Comparison of ENCODE assay signal across 30 cellular contexts in genomic region chr1:219446288-219446687, GRCh38.
DNase-seq lines count a peak whose midpoint lies in the region; ATAC-seq and TF ChIP-seq lines count a peak whose summit lies in the region.
"Had no signal": no experiment of that assay in that cellular context is flagged by ENCODE, and none has a peak within 500 bp of the region (broad histone marks: within the 10 kb centered on the region; RNA-seq: fewer than 3 reads in every experiment).

No MANE protein-coding gene starts in this region.

- H3K27me3 ChIP-seq in tibial artery, result no peaks in the 10 kb centered on the region
- H3K27me3 ChIP-seq: BLaER1 treated with 17β-estradiol and CSF1 and Interleukin-3, amounts not matched to agents 10 nM and 100 nM; gastrocnemius medialis; pancreas; SJSA1 had no signal

- peaks cover 16% of the 10 kb centered on the region for H3K4me1 Mint-ChIP-seq in nephron progenitor cell
- H3K4me1 Mint-ChIP-seq: activated T-helper 17 cell treated with anti-CD3 and anti-CD28 coated beads, Interleukin-2, amount 50 U/mL, for 72 hours; natural killer cell had no signal

- POLR2A ChIA-PET in HEK293T (lab: Yijun Ruan, JAX), result no interaction called here

- peak; percentile 13 for DNase-seq in ELF-1 (ENCODE audit: low read depth, low spot score)
- DNase-seq in HEK293T (ENCODE audit: extremely low spot score), result peak; percentile 41
- no peak for DNase-seq in nephron progenitor cell
- no peak for DNase-seq in tibial artery
- DNase-seq in NCI-H1105 (lab: John Stamatoyannopoulos, UW), result no peak
- DNase-seq: activated CD4-positive, alpha-beta T cell treated with anti-CD3 and anti-CD28 coated beads for 1 hour; activated CD8-positive, alpha-beta T cell treated with anti-CD3 and anti-CD28 coated beads for 36 hours; aorta; Caco-2; central memory CD4-positive, alpha-beta T cell; gastrocnemius medialis; hypothalamus; natural killer cell; NCI-H146; NCI-H2107; NCI-H524 treated with DMSO at 0.1 percent for 48 hours; pancreas; right cardiac atrium; stimulated activated CD4-positive, alpha-beta T cell treated with anti-CD3 and anti-CD28 coated beads, Interleukin-2, amount 100 ng/mL, for 24 hours; trophoblast cell had no signal

- no peaks in the 10 kb centered on the region for H3K4me1 ChIP-seq in tibial artery
- H3K4me1 ChIP-seq: Caco-2, gastrocnemius medialis, SJSA1 had no signal

- H3K9me3 ChIP-seq in tibial artery, result no peaks in the 10 kb centered on the region
- H3K9me3 ChIP-seq: BLaER1 treated with 17β-estradiol and CSF1 and Interleukin-3, amounts not matched to agents 10 nM and 100 nM; Caco-2; gastrocnemius medialis; pancreas; SJSA1 had no signal

- H3K27ac Mint-ChIP-seq in nephron progenitor cell, result peak overlapping the region; percentile 22
- H3K27ac Mint-ChIP-seq: activated CD8-positive, alpha-beta T cell treated with anti-CD3 and anti-CD28 coated beads for 36 hours; activated naive CD8-positive, alpha-beta T cell; activated T-helper 17 cell treated with anti-CD3 and anti-CD28 coated beads, Interleukin-2, amount 50 U/mL, for 72 hours; dendritic cell treated with granulocyte-macrophage colony-stimulating factor and Interleukin-4, amounts not matched to agents 40 ng/mL and 50 ng/mL, for 4 days; natural killer cell; T-helper 1 cell treated with Interleukin-12 subunit alpha and Interleukin-12 subunit beta and Interleukin-4 antibody, amounts not matched to agents 30 μg/mL and 1 μg/mL, for 36 hours had no signal

- CTCF ChIA-PET in HEK293T (lab: Yijun Ruan, JAX), result no interaction called here

- H3K27ac ChIP-seq in VCaP (peak overlapping the region; percentile 17; the same call in 1 of the 2 replicates), tibial artery (no peak overlapping the region)
- H3K27ac ChIP-seq: BLaER1 treated with 17β-estradiol and CSF1 and Interleukin-3, amounts not matched to agents 10 nM and 100 nM; gastrocnemius medialis; KMS-11; pancreas; SJSA1 had no signal

- no peak overlapping the region for H3K4me3 ChIP-seq in tibial artery
- H3K4me3 ChIP-seq: BLaER1 treated with 17β-estradiol and CSF1 and Interleukin-3, amounts not matched to agents 10 nM and 100 nM; gastrocnemius medialis; pancreas; SJSA1 had no signal

- intact Hi-C loops in tibial artery (cut with DNase I; ENCODE audit: low total_unique reads), result no loop called here

- no peaks in the 10 kb centered on the region for H3K9me3 Mint-ChIP-seq in nephron progenitor cell
- H3K9me3 Mint-ChIP-seq: activated CD8-positive, alpha-beta T cell treated with anti-CD3 and anti-CD28 coated beads for 36 hours; activated T-helper 17 cell treated with anti-CD3 and anti-CD28 coated beads, Interleukin-2, amount 50 U/mL, for 72 hours; dendritic cell treated with granulocyte-macrophage colony-stimulating factor and Interleukin-4, amounts not matched to agents 40 ng/mL and 50 ng/mL, for 4 days; T-helper 1 cell treated with Interleukin-12 subunit alpha and Interleukin-12 subunit beta and Interleukin-4 antibody, amounts not matched to agents 30 μg/mL and 1 μg/mL, for 36 hours had no signal

- no peak for ATAC-seq in HG02840 (IDR thresholded peaks at IDR 0.05; ENCODE audit: low FRiP score, unreplicated experiment)
- ATAC-seq: activated CD8-positive, alpha-beta T cell treated with anti-CD3 and anti-CD28 coated beads for 36 hours; activated T-helper 17 cell treated with anti-CD3 and anti-CD28 coated beads, Interleukin-2, amount 50 U/mL, for 72 hours; gastrocnemius medialis; HCT116; natural killer cell; pancreas; right cardiac atrium had no signal

- TF ChIP-seq CTCF in VCaP (conservative IDR thresholded peaks at IDR 0.05) (no peak), nephron progenitor cell (IDR thresholded peaks at IDR 0.05) (no peak), tibial artery (IDR thresholded peaks at IDR 0.05) (no peak)

- no peaks in the 10 kb centered on the region for H3K36me3 Mint-ChIP-seq in nephron progenitor cell (ENCODE audit: low read depth)
- H3K36me3 Mint-ChIP-seq: activated naive CD8-positive, alpha-beta T cell; natural killer cell had no signal

- H3K4me3 Mint-ChIP-seq in nephron progenitor cell, result no peak overlapping the region
- H3K4me3 Mint-ChIP-seq: activated CD8-positive, alpha-beta T cell treated with anti-CD3 and anti-CD28 coated beads for 36 hours; activated naive CD8-positive, alpha-beta T cell; activated T-helper 17 cell treated with anti-CD3 and anti-CD28 coated beads, Interleukin-2, amount 50 U/mL, for 72 hours; dendritic cell treated with granulocyte-macrophage colony-stimulating factor and Interleukin-4, amounts not matched to agents 40 ng/mL and 50 ng/mL, for 4 days; natural killer cell; T-helper 1 cell treated with Interleukin-12 subunit alpha and Interleukin-12 subunit beta and Interleukin-4 antibody, amounts not matched to agents 30 μg/mL and 1 μg/mL, for 36 hours had no signal

- no peaks in the 10 kb centered on the region for H3K36me3 ChIP-seq in tibial artery
- H3K36me3 ChIP-seq: BLaER1 treated with 17β-estradiol and CSF1 and Interleukin-3, amounts not matched to agents 10 nM and 100 nM; gastrocnemius medialis; pancreas; SJSA1 had no signal

- no peaks in the 10 kb centered on the region for H3K27me3 Mint-ChIP-seq in nephron progenitor cell (ENCODE audit: low read depth, poor library complexity)
- H3K27me3 Mint-ChIP-seq: activated naive CD8-positive, alpha-beta T cell had no signal

TF ChIP-seq in HEK293T, 16 proteins besides CTCF, POLR2A, EP300 and RAD21:
- TF ChIP-seq FOXM1 (IDR thresholded peaks at IDR 0.05; ENCODE audit: borderline replicate concordance) (no peak), PKNOX1 (IDR thresholded peaks at IDR 0.05) (peak; percentile 85)

Comparison
In these comparisons a context has a peak if more than half of its experiments do, and no peak if none do; other contexts are left out.
1. DNase-seq: peak in ELF-1 (single experiment) and HEK293T (single experiment); none in nephron progenitor cell (single experiment), tibial artery (0 of 2) and NCI-H1105 (single experiment).